8 cellular contexts compared by ENCODE assay signal in the genomic region with DNA sequence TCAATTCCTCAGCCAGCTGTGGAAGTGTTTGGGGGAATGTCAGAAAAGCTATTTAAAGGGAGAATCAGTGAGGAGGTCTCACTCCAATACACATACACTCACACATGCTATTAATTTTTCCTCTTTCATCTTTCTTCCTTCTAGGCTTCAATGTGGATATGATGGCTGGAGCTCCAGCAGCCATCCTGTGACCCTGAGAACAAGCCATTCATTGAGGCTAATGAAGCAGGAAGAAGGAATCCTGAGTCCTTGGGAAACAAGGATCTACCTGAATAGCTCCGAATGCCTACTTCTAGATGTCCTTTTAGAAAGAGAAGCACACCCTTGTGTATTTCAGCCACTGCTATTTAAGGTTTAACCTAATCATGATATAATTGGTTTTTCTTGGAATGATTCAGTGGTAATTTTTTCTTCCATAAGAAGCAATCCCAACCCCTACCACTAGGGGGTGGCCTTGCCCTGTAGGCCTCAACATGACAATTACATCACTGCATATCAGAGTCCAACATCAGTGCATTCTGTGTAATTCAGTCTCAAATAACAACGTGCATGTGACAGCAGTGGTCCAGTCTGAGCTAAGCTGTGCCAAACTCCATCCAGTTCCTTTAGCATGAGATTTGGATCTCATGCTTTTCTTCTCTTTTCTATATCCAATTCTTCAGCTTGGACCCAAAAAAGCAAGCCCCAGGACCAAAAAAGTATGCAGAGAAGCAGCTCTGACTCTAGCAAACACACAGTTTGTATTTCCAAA.
DNase-seq lines count a peak whose midpoint lies in the region; ATAC-seq and TF ChIP-seq lines count a peak whose summit lies in the region.

No MANE protein-coding gene starts in this region.

- H3K4me2 ChIP-seq in neural cell (ENCODE audit: low read length) = no peak overlapping the region

- H3K79me2 ChIP-seq in neural cell (replicated peaks; ENCODE audit: insufficient read depth, low read length) = no peaks in the 10 kb centered on the region

- no peak overlapping the region for H2AFZ ChIP-seq in neural cell (ENCODE audit: low read depth, low read length)

- H3K9ac ChIP-seq in NT2/D1 (ENCODE audit: insufficient read length, low read depth) = no peak overlapping the region
- H3K9ac ChIP-seq in neural cell (ENCODE audit: low read length) = no peak overlapping the region

- no peak for TF ChIP-seq EP300 in neural cell (conservative IDR thresholded peaks at IDR 0.05; ENCODE audit: poor library complexity, severe bottlenecking)

- H3K4me1 ChIP-seq in BE2C = peaks cover 15% of the 10 kb centered on the region
- H3K4me1 ChIP-seq in NT2/D1 (ENCODE audit: insufficient read depth, insufficient read length) = no peaks in the 10 kb centered on the region

- no peaks in the 10 kb centered on the region for H4K20me1 ChIP-seq in neural cell (ENCODE audit: insufficient read depth)

- H3F3A ChIP-seq in neural cell (ENCODE audit: insufficient read depth, low read length, poor library complexity, severe bottlenecking) = no peaks in the 10 kb centered on the region

- TF ChIP-seq CTCF in BE2C (IDR thresholded peaks at IDR 0.05; ENCODE audit: low read depth, low read length) = peak; percentile 95
- peak; percentile 76 for TF ChIP-seq CTCF in neural cell (IDR thresholded peaks at IDR 0.05; ENCODE audit: poor library complexity, severe bottlenecking)

- H3K9me2 ChIP-seq in neural cell (ENCODE audit: insufficient read depth, low read length) = no peaks in the 10 kb centered on the region

- no peak for TF ChIP-seq POLR2A in erythroblast (IDR thresholded peaks at IDR 0.05; ENCODE audit: low read length)

- DNase-seq in BE2C (peak; percentile 72), NT2/D1 (ENCODE audit: low read depth, low spot score) (peak; percentile 23), activated T-cell treated with anti-CD3 and anti-CD28 coated beads for 1 hour (ENCODE audit: low read depth) (peak; percentile 58), erythroblast (lab: John Stamatoyannopoulos, UW) (peak; percentile 75 to 85), stromal cell of bone marrow (ENCODE audit: low read depth) (peak; percentile 69)

- H3K36me3 ChIP-seq in BE2C (no peaks in the 10 kb centered on the region), NT2/D1 (ENCODE audit: insufficient read depth, insufficient read length, low read length) (no peaks in the 10 kb centered on the region), neural cell (ENCODE audit: insufficient read depth, low read length) (no peaks in the 10 kb centered on the region)

- H3K4me3 ChIP-seq in BE2C (ENCODE audit: low read depth, low read length) (no peak overlapping the region), NT2/D1 (ENCODE audit: insufficient read length, low read depth) (no peak overlapping the region), neural cell (ENCODE audit: low read length) (no peak overlapping the region)

- H3K9me3 ChIP-seq in BE2C (no peaks in the 10 kb centered on the region), NT2/D1 (ENCODE audit: insufficient read depth, low read length) (no peaks in the 10 kb centered on the region), neural cell (ENCODE audit: low read length) (no peaks in the 10 kb centered on the region)

- peak; percentile 78 for TF ChIP-seq RAD21 in neural cell (conservative IDR thresholded peaks at IDR 0.05)

- H3K27ac ChIP-seq in neural cell (ENCODE audit: low read length) = no peak overlapping the region

- ATAC-seq in GM18870 (IDR thresholded peaks at IDR 0.05; ENCODE audit: unreplicated experiment) (peak; percentile 39), HG03439 (IDR thresholded peaks at IDR 0.05; ENCODE audit: unreplicated experiment) (peak; percentile 48)

- H3K27me3 ChIP-seq in BE2C (no peaks in the 10 kb centered on the region), NT2/D1 (ENCODE audit: insufficient read depth, insufficient read length) (no peaks in the 10 kb centered on the region), neural cell (ENCODE audit: insufficient read depth, low read depth, low read length) (no peaks in the 10 kb centered on the region)

TF ChIP-seq in neural cell, 6 proteins besides CTCF, POLR2A, EP300 and RAD21:
- TF ChIP-seq SMC3 (conservative IDR thresholded peaks at IDR 0.05; ENCODE audit: poor library complexity) (peak; percentile 75), TAF1 (IDR thresholded peaks at IDR 0.05; ENCODE audit: low read depth) (no peak)
TF ChIP-seq in neural cell: peak in this region for 1.

Comparison
In these comparisons a context has a peak if more than half of its experiments do, and no peak if none do; other contexts are left out.
1. DNase-seq: peak in every context shown above with its lines; median percentile 80 in erythroblast; 72 in BE2C; 69 in stromal cell of bone marrow; 58 in activated T-cell treated with anti-CD3 and anti-CD28 coated beads for 1 hour; 23 in NT2/D1.